ENCODE assay signal across 8 cellular contexts in genomic region chr15:66387176-66388056, GRCh38. TPM values are rescaled to one million over a fixed set of nuclear protein-coding genes. Genes with fewer than 3 reads are reported as not detected.
DNase-seq lines count a peak whose midpoint lies in the region; ATAC-seq and TF ChIP-seq lines count a peak whose summit lies in the region.

No MANE protein-coding gene starts in this region.

- CTCF ChIA-PET in activated naive CD4-positive, alpha-beta T cell treated with anti-CD3 and anti-CD28 coated beads for 36 hours (lab: Charles Lee), result interaction anchor here (1.0 to 4.1 kb wide), 8 partner anchors 9 to 112 kb away, joined by 3 to 40 read pairs (median 4); partner anchors contain the start of genes SNAPC5 and TIPIN

- DNase-seq in SIG-M5 treated with dmso at 0.1 percent for 504 hours (lab: John Stamatoyannopoulos, UW; ENCODE audit: unreplicated experiment), result peak; percentile 55
- DNase-seq in SIG-M5 (lab: John Stamatoyannopoulos, UW), result no peak
- DNase-seq in SHP77 treated with DMSO at 0.1 percent for 48 hours (lab: John Stamatoyannopoulos, UW), result peak; percentile 35
- DNase-seq in activated naive CD4-positive, alpha-beta T cell treated with anti-CD3 and anti-CD28 coated beads for 36 hours, result peak; percentile 88
- peak; percentile 28 for DNase-seq in globus pallidus (ENCODE audit: low spot score)
- DNase-seq in osteocyte (ENCODE audit: extremely low spot score, unreplicated experiment), result peak; percentile 88

- H3K9me3 Mint-ChIP-seq in activated naive CD4-positive, alpha-beta T cell treated with anti-CD3 and anti-CD28 coated beads for 36 hours, result no peaks in the 10 kb centered on the region
- no peaks in the 10 kb centered on the region for H3K9me3 Mint-ChIP-seq in osteocyte (ENCODE audit: unreplicated experiment)

- peaks cover 59% of the 10 kb centered on the region for H3K4me1 Mint-ChIP-seq in activated naive CD4-positive, alpha-beta T cell treated with anti-CD3 and anti-CD28 coated beads for 36 hours (ENCODE audit: low read depth)
- peaks cover 33% of the 10 kb centered on the region for H3K4me1 Mint-ChIP-seq in osteocyte (ENCODE audit: unreplicated experiment)

- 3% methylated on average over 61 of the region's 61 CpGs for WGBS in thymus

- TF ChIP-seq CTCF in osteocyte (IDR thresholded peaks at IDR 0.05), result peak; percentile 39

- H3K4me3 ChIP-seq in thymus (ENCODE audit: low read length), result peak overlapping the region; percentile 88

- peak overlapping the region; percentile 84 for H3K27ac ChIP-seq in thymus (ENCODE audit: low read depth)

- H3K36me3 Mint-ChIP-seq in activated naive CD4-positive, alpha-beta T cell treated with anti-CD3 and anti-CD28 coated beads for 36 hours (ENCODE audit: low read depth), result peaks cover 20% of the 10 kb centered on the region
- no peaks in the 10 kb centered on the region for H3K36me3 Mint-ChIP-seq in osteocyte (ENCODE audit: unreplicated experiment)

- H3K27me3 Mint-ChIP-seq in activated naive CD4-positive, alpha-beta T cell treated with anti-CD3 and anti-CD28 coated beads for 36 hours (ENCODE audit: low read depth), result no peaks in the 10 kb centered on the region
- H3K27me3 Mint-ChIP-seq in osteocyte (ENCODE audit: unreplicated experiment), result no peaks in the 10 kb centered on the region

- peaks cover 26% of the 10 kb centered on the region for H3K4me1 ChIP-seq in thymus (ENCODE audit: control insufficient read depth, insufficient read depth, low read length)

- no peaks in the 10 kb centered on the region for H3K36me3 ChIP-seq in thymus (ENCODE audit: control insufficient read depth, insufficient read depth)

- H3K4me3 Mint-ChIP-seq in activated naive CD4-positive, alpha-beta T cell treated with anti-CD3 and anti-CD28 coated beads for 36 hours, result peak overlapping the region; percentile 84
- peak overlapping the region; percentile 91 for H3K4me3 Mint-ChIP-seq in osteocyte (ENCODE audit: unreplicated experiment)

- intact Hi-C loops in activated naive CD4-positive, alpha-beta T cell treated with anti-CD3 and anti-CD28 coated beads for 36 hours (cut with micrococcal nuclease), result loop anchor here (2.0 to 10.0 kb wide), 3 partner anchors 37 to 570 kb away; no protein-coding TSS in a partner anchor

- peak overlapping the region; percentile 85 for H3K27ac Mint-ChIP-seq in activated naive CD4-positive, alpha-beta T cell treated with anti-CD3 and anti-CD28 coated beads for 36 hours
- peak overlapping the region; percentile 94 for H3K27ac Mint-ChIP-seq in osteocyte (ENCODE audit: unreplicated experiment)

- H3K9me3 ChIP-seq in thymus (ENCODE audit: control insufficient read depth), result no peaks in the 10 kb centered on the region

- peak; percentile 16 for ATAC-seq in HG03159 (IDR thresholded peaks at IDR 0.05; ENCODE audit: unreplicated experiment)

- no peaks in the 10 kb centered on the region for H3K27me3 ChIP-seq in thymus (ENCODE audit: control insufficient read depth, insufficient read depth)

RNA-seq across cellular contexts. Expression of gene MAP2K1, which starts 0.7 kb away (rescaled TPM):
- total RNA-seq in activated naive CD4-positive, alpha-beta T cell treated with anti-CD3 and anti-CD28 coated beads for 36 hours, result 10 to 100 TPM; 69.6 to 72.6 TPM
- total RNA-seq in osteocyte, result 49.3 and 50.7 TPM in 2 replicates
- polyA plus RNA-seq in thymus, result 55.0 TPM

RNA-seq across cellular contexts. Expression of gene TIPIN, which starts 30.9 kb away (rescaled TPM):
- total RNA-seq in activated naive CD4-positive, alpha-beta T cell treated with anti-CD3 and anti-CD28 coated beads for 36 hours, result 10 to 100 TPM; 33.8 to 34.7 TPM
- total RNA-seq in osteocyte, result 7.6 and 8.0 TPM in 2 replicates
- polyA plus RNA-seq in thymus, result 6.2 TPM
